Comparison of ENCODE assay signal across 8 cellular contexts in genomic region chr19:245900-246299, GRCh38. TPM values are rescaled to one million over a fixed set of nuclear protein-coding genes. Genes with fewer than 3 reads are reported as not detected.
DNase-seq lines count a peak whose midpoint lies in the region; ATAC-seq and TF ChIP-seq lines count a peak whose summit lies in the region.
"Not testable (repeated sequence)": the region's sequence is repeated elsewhere in the genome, so short reads cannot be mapped to it uniquely, and the experiment has no call there.

No MANE protein-coding gene starts in this region.

- H3K9ac ChIP-seq in mesendoderm (ENCODE audit: low read length) = not testable (repeated sequence)

- not testable (repeated sequence) for H3K9me3 ChIP-seq in breast epithelium, stomach

- H2BK120ac ChIP-seq in mesendoderm (ENCODE audit: low read depth, low read length) = not testable (repeated sequence)

- not testable (repeated sequence) for H4K8ac ChIP-seq in mesendoderm (ENCODE audit: low read depth, low read length)

- not testable (repeated sequence) for H3K79me1 ChIP-seq in mesendoderm (ENCODE audit: low read length)

- TF ChIP-seq CTCF in AG09309 (IDR thresholded peaks at IDR 0.05; ENCODE audit: control insufficient read depth, insufficient read depth, low read depth, low read length, missing control alignments); GM12875 (IDR thresholded peaks at IDR 0.05; ENCODE audit: borderline replicate concordance, insufficient read depth, low read depth, low read length); breast epithelium (IDR thresholded peaks at IDR 0.05); fibroblast of mammary gland (conservative IDR thresholded peaks at IDR 0.05; ENCODE audit: control insufficient read depth, insufficient read depth, low read depth, low read length); stomach (IDR thresholded peaks at IDR 0.05): not testable (repeated sequence)

- not testable (repeated sequence) for TF ChIP-seq POLR2A in breast epithelium (IDR thresholded peaks at IDR 0.05); stomach (IDR thresholded peaks at IDR 0.05)

- not testable (repeated sequence) for H3K9me3 Mint-ChIP-seq in activated CD8-positive, alpha-beta T cell treated with anti-CD3 and anti-CD28 coated beads, Interleukin-2, amount 10 ng/mL, durations not matched to agents 7 days and 5 days (ENCODE audit: insufficient read depth)

- H3K4me3 ChIP-seq in AG09309 (ENCODE audit: control insufficient read depth, low read depth, low read length) (peak overlapping the region; percentile 34), GM12875 (ENCODE audit: low read depth, low read length) (peak overlapping the region; percentile 26), breast epithelium (peak overlapping the region in 2 of 3 donors; percentile 23 to 52), fibroblast of mammary gland (ENCODE audit: control insufficient read depth, low read depth, low read length) (peak overlapping the region; percentile 19), stomach (peak overlapping the region in 3 of 4 donors; percentile 12 to 28 (median 27))
- H3K4me3 ChIP-seq in mesendoderm (ENCODE audit: low read length) = not testable (repeated sequence)

- not testable (repeated sequence) for H3K4me1 ChIP-seq in breast epithelium; mesendoderm (ENCODE audit: control insufficient read depth, low read depth, low read length); stomach

- not testable (repeated sequence) for H3K36me3 Mint-ChIP-seq in activated CD8-positive, alpha-beta T cell treated with anti-CD3 and anti-CD28 coated beads, Interleukin-2, amount 10 ng/mL, durations not matched to agents 7 days and 5 days (ENCODE audit: low read depth)

- H3K4me3 Mint-ChIP-seq in activated CD8-positive, alpha-beta T cell treated with anti-CD3 and anti-CD28 coated beads, Interleukin-2, amount 10 ng/mL, durations not matched to agents 7 days and 5 days = peak overlapping the region; percentile 36

- H3K36me3 ChIP-seq in breast epithelium; mesendoderm (ENCODE audit: control insufficient read depth, insufficient read depth, low read length); stomach: not testable (repeated sequence)

- not testable (repeated sequence) for H3K4me1 Mint-ChIP-seq in activated CD8-positive, alpha-beta T cell treated with anti-CD3 and anti-CD28 coated beads, Interleukin-2, amount 10 ng/mL, durations not matched to agents 7 days and 5 days (ENCODE audit: low read depth)

- not testable (repeated sequence) for TF ChIP-seq EP300 in stomach (IDR thresholded peaks at IDR 0.05)

- H3K79me2 ChIP-seq in mesendoderm (ENCODE audit: control insufficient read depth, insufficient read depth, low read length) = not testable (repeated sequence)

- CTCF ChIA-PET in activated CD8-positive, alpha-beta T cell treated with anti-CD3 and anti-CD28 coated beads, Interleukin-2, amount 10 ng/mL, durations not matched to agents 7 days and 5 days (lab: Charles Lee) = not testable (repeated sequence)

- H3K4me2 ChIP-seq in mesendoderm (ENCODE audit: low read length) = not testable (repeated sequence)

- H3K27me3 ChIP-seq in breast epithelium; mesendoderm (ENCODE audit: insufficient read depth, low read length, poor library complexity); stomach: not testable (repeated sequence)

- H4K5ac ChIP-seq in mesendoderm (ENCODE audit: low read length) = not testable (repeated sequence)

- no CpG with 5 or more reads among the region's 13 CpGs for WGBS in mesendoderm (ENCODE audit: extremely low coverage, insufficient coverage, low lambda C conversion rate)
- WGBS in stomach, 5 donors = 67 to 85% (median 73%) methylated on average over 10 to 13 of the region's 13 CpGs

- not testable (repeated sequence) for ATAC-seq in activated CD8-positive, alpha-beta T cell treated with anti-CD3 and anti-CD28 coated beads, Interleukin-2, amount 10 ng/mL, durations not matched to agents 7 days and 5 days

- H2BK5ac ChIP-seq in mesendoderm (ENCODE audit: low read length) = not testable (repeated sequence)

- not testable (repeated sequence) for H3K18ac ChIP-seq in mesendoderm (ENCODE audit: low read length)

- H3K4ac ChIP-seq in mesendoderm (ENCODE audit: low read depth, low read length) = not testable (repeated sequence)

- DNase-seq in AG09309 (ENCODE audit: low read depth); activated CD8-positive, alpha-beta T cell treated with anti-CD3 and anti-CD28 coated beads, Interleukin-2, amount 10 ng/mL, durations not matched to agents 7 days and 5 days; breast epithelium (ENCODE audit: low spot score in 2 of 2); fibroblast of mammary gland (ENCODE audit: low read depth); stomach: not testable (repeated sequence)
- DNase-seq in NAMALWA (ENCODE audit: low spot score) (peak; percentile 12), mesendoderm (peak; percentile 3)

- H3K27ac Mint-ChIP-seq in activated CD8-positive, alpha-beta T cell treated with anti-CD3 and anti-CD28 coated beads, Interleukin-2, amount 10 ng/mL, durations not matched to agents 7 days and 5 days = not testable (repeated sequence)

- H3K27me3 Mint-ChIP-seq in activated CD8-positive, alpha-beta T cell treated with anti-CD3 and anti-CD28 coated beads, Interleukin-2, amount 10 ng/mL, durations not matched to agents 7 days and 5 days (ENCODE audit: low read depth) = not testable (repeated sequence)

- POLR2A ChIA-PET in activated CD8-positive, alpha-beta T cell treated with anti-CD3 and anti-CD28 coated beads, Interleukin-2, amount 10 ng/mL, durations not matched to agents 7 days and 5 days (lab: Charles Lee) = not testable (repeated sequence)

- intact Hi-C loops in breast epithelium (cut with DNase I; ENCODE audit: low total_unique reads); stomach (cut with DNase I; ENCODE audit: low total_unique reads): not testable (repeated sequence)

- not testable (repeated sequence) for H3K27ac ChIP-seq in breast epithelium; mesendoderm (ENCODE audit: low read depth, low read length); stomach

- H2AK5ac ChIP-seq in mesendoderm (ENCODE audit: low read length) = not testable (repeated sequence)

- H3K56ac ChIP-seq in mesendoderm (ENCODE audit: low read length) = not testable (repeated sequence)

- not testable (repeated sequence) for H3K23ac ChIP-seq in mesendoderm (ENCODE audit: low read length)

- not testable (repeated sequence) for H2BK15ac ChIP-seq in mesendoderm (replicated peaks; ENCODE audit: low read depth)

RNA-seq across cellular contexts. Expression of gene PLPP2, which starts 45.3 kb away (rescaled TPM):
- total RNA-seq in activated CD8-positive, alpha-beta T cell treated with anti-CD3 and anti-CD28 coated beads, Interleukin-2, amount 10 ng/mL, durations not matched to agents 7 days and 5 days = not detected
- 100 to 1,000 TPM in 2 of 3 donors, under 1 TPM in 1; 0.48 to 166 (median 120) TPM for total RNA-seq in breast epithelium
- polyA plus RNA-seq in mesendoderm (2013, experiment 1 of 2) = 20.8 TPM
- polyA plus RNA-seq in mesendoderm (2013, experiment 2 of 2) = 20.4 TPM
- 100 to 1,000 TPM in 1 of 5 donors, 10 to 100 TPM in 4; 22.2 to 228 (median 46.4) TPM for total RNA-seq in stomach
- polyA plus RNA-seq in stomach = 10 to 100 TPM; 22.5 to 55.7 (median 28.4) TPM
